In the genomic region with DNA sequence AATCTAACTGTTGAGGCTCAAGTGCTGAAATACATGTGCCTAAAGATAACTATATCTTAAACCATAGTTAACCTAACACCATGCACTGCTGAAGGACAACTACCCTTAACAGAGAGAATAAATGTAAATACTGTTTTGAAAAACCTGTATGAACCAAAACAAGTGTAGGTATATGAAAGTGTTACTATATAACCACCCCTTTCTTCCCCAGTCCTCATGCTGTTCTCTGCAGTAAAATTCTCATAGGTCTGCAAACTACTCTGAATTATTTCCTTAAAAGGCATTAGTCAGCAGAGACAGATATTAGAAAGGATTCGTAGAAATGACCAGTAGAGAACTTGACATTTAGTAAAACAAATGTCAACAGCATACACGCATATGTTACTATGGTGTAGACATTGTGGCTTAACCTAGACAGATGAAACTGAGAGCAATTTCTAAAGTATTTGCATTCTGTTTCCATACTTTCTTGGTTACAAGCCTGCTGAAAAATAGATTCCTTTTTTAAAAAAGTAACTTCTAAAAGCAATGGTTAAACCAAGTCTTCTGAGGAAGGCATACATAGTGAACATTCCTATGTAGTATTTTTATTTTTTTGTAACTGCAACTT, we compare ENCODE assay signal across 14 cellular contexts. TPM values are rescaled to one million over a fixed set of nuclear protein-coding genes. Genes with fewer than 3 reads are reported as not detected.
DNase-seq lines count a peak whose midpoint lies in the region; ATAC-seq and TF ChIP-seq lines count a peak whose summit lies in the region.
"Had no signal": no experiment of that assay in that cellular context is flagged by ENCODE, and none has a peak within 500 bp of the region (broad histone marks: within the 10 kb centered on the region; RNA-seq: fewer than 3 reads in every experiment).

No MANE protein-coding gene starts in this region.

- H2AFZ ChIP-seq in trophoblast cell (ENCODE audit: insufficient read depth, low read length, poor library complexity) (no peak overlapping the region), PC-3 (ENCODE audit: low read length) (no peak overlapping the region)

- no peak overlapping the region for H3K4me3 Mint-ChIP-seq in stimulated activated naive B cell treated with anti-CD40 and anti-IgM and Interleukin-4, amounts not matched to agents 10 μg/mL and 1 μg/mL and 100 μg/mL, for 72 hours
- H3K4me3 Mint-ChIP-seq: activated B cell treated with CpG ODN at 0.5 μM for 24 hours; activated naive CD8-positive, alpha-beta T cell treated with anti-CD3 and anti-CD28 coated beads, Interleukin-2, amount 10 ng/mL, durations not matched to agents 7 days and 5 days; H9 had no signal

- no peak for TF ChIP-seq CTCF in PC-3 (conservative IDR thresholded peaks at IDR 0.05; ENCODE audit: low read depth, low read length)

- H3K79me2 ChIP-seq in trophoblast cell (ENCODE audit: control insufficient read depth, insufficient read depth, low read length, poor library complexity): no peaks in the 10 kb centered on the region
- no peaks in the 10 kb centered on the region for H3K79me2 ChIP-seq in PC-3 (ENCODE audit: low read length)

- POLR2A ChIA-PET in PC-3 (lab: Charles Lee; ENCODE audit: unreplicated experiment): no interaction called here

- H3K4ac ChIP-seq in trophoblast cell (ENCODE audit: low read depth, low read length): no peak overlapping the region

- no peaks in the 10 kb centered on the region for H3K27me3 ChIP-seq in trophoblast cell (ENCODE audit: insufficient read depth, low read length)
- no peaks in the 10 kb centered on the region for H3K27me3 ChIP-seq in PC-3 (ENCODE audit: low read length)
- H3K27me3 ChIP-seq: upper lobe of left lung had no signal

- H3K9me3 Mint-ChIP-seq in stimulated activated naive B cell treated with anti-CD40 and anti-IgM and Interleukin-4, amounts not matched to agents 10 μg/mL and 1 μg/mL and 100 μg/mL, for 72 hours: peaks cover 0 to 1% of the 10 kb centered on the region in 2 donors
- H3K9me3 Mint-ChIP-seq: activated B cell treated with CpG ODN at 0.5 μM for 24 hours; activated naive CD8-positive, alpha-beta T cell treated with anti-CD3 and anti-CD28 coated beads, Interleukin-2, amount 10 ng/mL, durations not matched to agents 7 days and 5 days; H9 had no signal

- H3K9ac ChIP-seq in trophoblast cell (ENCODE audit: low read length) (no peak overlapping the region), PC-3 (ENCODE audit: low read length) (no peak overlapping the region)

- H3K4me2 ChIP-seq in trophoblast cell (ENCODE audit: low read length) (no peak overlapping the region), PC-3 (ENCODE audit: low read length) (no peak overlapping the region)

- no peak overlapping the region for H3K14ac ChIP-seq in trophoblast cell (ENCODE audit: low read length)

- no peak overlapping the region for H2BK12ac ChIP-seq in trophoblast cell (ENCODE audit: low read length)

- no peaks in the 10 kb centered on the region for H3K79me1 ChIP-seq in trophoblast cell (ENCODE audit: low read length)

- no peaks in the 10 kb centered on the region for H3K9me2 ChIP-seq in PC-3 (replicated peaks; ENCODE audit: low read length)

- DNase-seq in stimulated activated naive B cell treated with anti-CD40 and anti-IgM and Interleukin-4, amounts not matched to agents 10 μg/mL and 1 μg/mL and 100 μg/mL, for 72 hours: no peak
- DNase-seq in trophoblast cell (no peak), NOMO-1 treated with dmso at 0.1 percent for 144 hours (lab: John Stamatoyannopoulos, UW; ENCODE audit: unreplicated experiment) (no peak), NCI-H2081 (lab: John Stamatoyannopoulos, UW) (no peak), PC-3 (no peak)
- DNase-seq: activated B cell treated with CpG ODN at 0.5 μM for 24 hours; activated naive CD8-positive, alpha-beta T cell treated with anti-CD3 and anti-CD28 coated beads, Interleukin-2, amount 10 ng/mL, durations not matched to agents 7 days and 5 days; DND-41; H9; NCI-H1105; upper lobe of left lung had no signal

- ATAC-seq in GM19395 (IDR thresholded peaks at IDR 0.05; ENCODE audit: unreplicated experiment) (peak; percentile 88), HG02798 (IDR thresholded peaks at IDR 0.05; ENCODE audit: poor library complexity, unreplicated experiment) (peak; percentile 86), HG03521 (IDR thresholded peaks at IDR 0.05; ENCODE audit: unreplicated experiment) (peak; percentile 82), PC-3 (no peak)
- ATAC-seq in stimulated activated naive B cell treated with anti-CD40 and anti-IgM and Interleukin-4, amounts not matched to agents 10 μg/mL and 1 μg/mL and 100 μg/mL, for 72 hours (replicated peaks): peak; percentile 72 to 85

- H3K27ac ChIP-seq in trophoblast cell (ENCODE audit: low read depth, low read length) (no peak overlapping the region), PC-3 (ENCODE audit: low read length) (no peak overlapping the region)

- no peaks in the 10 kb centered on the region for H4K20me1 ChIP-seq in PC-3 (ENCODE audit: low read length)

- H3K4me1 ChIP-seq in trophoblast cell (ENCODE audit: control insufficient read depth in 1 of 2, insufficient read depth in 2 of 2, low read length in 2 of 2) (peaks cover 0 to 5% of the 10 kb centered on the region in 2 experiments), PC-3 (ENCODE audit: insufficient read depth, low read length) (no peaks in the 10 kb centered on the region)
- H3K4me1 ChIP-seq: upper lobe of left lung had no signal

- H3K27me3 Mint-ChIP-seq in stimulated activated naive B cell treated with anti-CD40 and anti-IgM and Interleukin-4, amounts not matched to agents 10 μg/mL and 1 μg/mL and 100 μg/mL, for 72 hours: peaks cover 0 to 10% of the 10 kb centered on the region in 2 donors
- H3K27me3 Mint-ChIP-seq: activated B cell treated with CpG ODN at 0.5 μM for 24 hours had no signal

- H3K4me3 ChIP-seq in trophoblast cell (ENCODE audit: low read depth, low read length) (no peak overlapping the region), PC-3 (ENCODE audit: low read length) (no peak overlapping the region)
- H3K4me3 ChIP-seq: upper lobe of left lung had no signal

- no peak overlapping the region for H2BK120ac ChIP-seq in trophoblast cell (ENCODE audit: insufficient read depth, low read length, poor library complexity)

- no peak overlapping the region for H4K91ac ChIP-seq in trophoblast cell (ENCODE audit: low read depth, low read length)

- H3K4me1 Mint-ChIP-seq in stimulated activated naive B cell treated with anti-CD40 and anti-IgM and Interleukin-4, amounts not matched to agents 10 μg/mL and 1 μg/mL and 100 μg/mL, for 72 hours: peaks cover 5 to 11% of the 10 kb centered on the region in 2 donors
- H3K4me1 Mint-ChIP-seq: activated naive CD8-positive, alpha-beta T cell treated with anti-CD3 and anti-CD28 coated beads, Interleukin-2, amount 10 ng/mL, durations not matched to agents 7 days and 5 days had no signal

- H3K36me3 ChIP-seq in trophoblast cell (ENCODE audit: control insufficient read depth in 1 of 2, insufficient read depth in 2 of 2, low read length in 2 of 2) (peaks cover 0 to 3% of the 10 kb centered on the region in 2 experiments), PC-3 (ENCODE audit: low read depth, low read length) (no peaks in the 10 kb centered on the region; the same call in 1 of the 2 replicates)
- H3K36me3 ChIP-seq: upper lobe of left lung had no signal

- peaks cover 2 to 4% of the 10 kb centered on the region in 2 donors for H3K36me3 Mint-ChIP-seq in stimulated activated naive B cell treated with anti-CD40 and anti-IgM and Interleukin-4, amounts not matched to agents 10 μg/mL and 1 μg/mL and 100 μg/mL, for 72 hours

- intact Hi-C loops in PC-3 (cut with micrococcal nuclease): no loop called here

- no peak overlapping the region for H3K23ac ChIP-seq in trophoblast cell (ENCODE audit: low read length)

- no peaks in the 10 kb centered on the region for H3K9me3 ChIP-seq in trophoblast cell (ENCODE audit: insufficient read depth, low read depth, low read length)
- H3K9me3 ChIP-seq in PC-3 (ENCODE audit: low read length): no peaks in the 10 kb centered on the region
- H3K9me3 ChIP-seq: upper lobe of left lung had no signal

- BruUV-seq in PC-3 (replicated peaks; lab: Mats Ljungman, UMichigan): no TSS peak

- no peak overlapping the region for H2AK5ac ChIP-seq in trophoblast cell (ENCODE audit: low read length)

- CTCF ChIA-PET in PC-3 (lab: Charles Lee): no interaction called here

- no peak overlapping the region for H4K12ac ChIP-seq in trophoblast cell (ENCODE audit: low read depth, low read length)

- no peak overlapping the region for H3K27ac Mint-ChIP-seq in stimulated activated naive B cell treated with anti-CD40 and anti-IgM and Interleukin-4, amounts not matched to agents 10 μg/mL and 1 μg/mL and 100 μg/mL, for 72 hours
- H3K27ac Mint-ChIP-seq: activated B cell treated with CpG ODN at 0.5 μM for 24 hours; activated naive CD8-positive, alpha-beta T cell treated with anti-CD3 and anti-CD28 coated beads, Interleukin-2, amount 10 ng/mL, durations not matched to agents 7 days and 5 days had no signal

- H3F3A ChIP-seq in PC-3 (ENCODE audit: low read length, unreplicated experiment): no peaks in the 10 kb centered on the region

- H2BK5ac ChIP-seq in trophoblast cell (ENCODE audit: low read depth, low read length, poor library complexity): no peak overlapping the region

- no peak overlapping the region for H3K18ac ChIP-seq in trophoblast cell (ENCODE audit: low read length)

- H4K8ac ChIP-seq in trophoblast cell (ENCODE audit: low read depth, low read length): no peak overlapping the region

- no CpG with 5 or more reads among the region's 2 CpGs for WGBS in trophoblast cell (ENCODE audit: extremely low coverage, insufficient coverage, insufficient read length)

RNA-seq across cellular contexts. Expression of a gene that starts 13.9 kb away (rescaled TPM):
- 64.8 and 68.3 TPM in 2 replicates for polyA plus RNA-seq in trophoblast cell (2013)
- 33.1 and 36.3 TPM in 2 replicates for total RNA-seq in PC-3 (2014; rRNA removed)
